Comparison of ENCODE assay signal across 1 cellular context in genomic region chr12:56451147-56451546, GRCh38.
TF ChIP-seq lines count a peak whose summit lies in the region.

No MANE protein-coding gene starts in this region.

TF ChIP-seq in GM23338, 12 proteins besides CTCF, POLR2A, EP300 and RAD21:
- TF ChIP-seq ZNF331 (CRISPR knock-in tag; IDR thresholded peaks at IDR 0.05; ENCODE audit: low read depth) (no peak), POLR2AphosphoS5 (IDR thresholded peaks at IDR 0.05; ENCODE audit: low read depth) (no peak), STAT1 (IDR thresholded peaks at IDR 0.05; ENCODE audit: unreplicated experiment) (no peak), REST (IDR thresholded peaks at IDR 0.05; ENCODE audit: unreplicated experiment) (no peak), CREB1 (CRISPR knock-in tag; IDR thresholded peaks at IDR 0.05; ENCODE audit: low read depth) (no peak), ETS1 (IDR thresholded peaks at IDR 0.05) (no peak), EZH2 (IDR thresholded peaks at IDR 0.05; ENCODE audit: low read depth, unreplicated experiment) (no peak), ZNF114 (CRISPR knock-in tag; IDR thresholded peaks at IDR 0.05) (no peak), EZH2phosphoT487 (IDR thresholded peaks at IDR 0.05; ENCODE audit: unreplicated experiment) (no peak), ZNF462 (CRISPR knock-in tag; IDR thresholded peaks at IDR 0.05) (no peak), JUNB (IDR thresholded peaks at IDR 0.05; ENCODE audit: unreplicated experiment) (no peak), NANOG (IDR thresholded peaks at IDR 0.05; ENCODE audit: borderline replicate concordance) (no peak)
TF ChIP-seq in GM23338: peak in this region for 0.
